ENCODE assay signal across 14 cellular contexts in the genomic region with DNA sequence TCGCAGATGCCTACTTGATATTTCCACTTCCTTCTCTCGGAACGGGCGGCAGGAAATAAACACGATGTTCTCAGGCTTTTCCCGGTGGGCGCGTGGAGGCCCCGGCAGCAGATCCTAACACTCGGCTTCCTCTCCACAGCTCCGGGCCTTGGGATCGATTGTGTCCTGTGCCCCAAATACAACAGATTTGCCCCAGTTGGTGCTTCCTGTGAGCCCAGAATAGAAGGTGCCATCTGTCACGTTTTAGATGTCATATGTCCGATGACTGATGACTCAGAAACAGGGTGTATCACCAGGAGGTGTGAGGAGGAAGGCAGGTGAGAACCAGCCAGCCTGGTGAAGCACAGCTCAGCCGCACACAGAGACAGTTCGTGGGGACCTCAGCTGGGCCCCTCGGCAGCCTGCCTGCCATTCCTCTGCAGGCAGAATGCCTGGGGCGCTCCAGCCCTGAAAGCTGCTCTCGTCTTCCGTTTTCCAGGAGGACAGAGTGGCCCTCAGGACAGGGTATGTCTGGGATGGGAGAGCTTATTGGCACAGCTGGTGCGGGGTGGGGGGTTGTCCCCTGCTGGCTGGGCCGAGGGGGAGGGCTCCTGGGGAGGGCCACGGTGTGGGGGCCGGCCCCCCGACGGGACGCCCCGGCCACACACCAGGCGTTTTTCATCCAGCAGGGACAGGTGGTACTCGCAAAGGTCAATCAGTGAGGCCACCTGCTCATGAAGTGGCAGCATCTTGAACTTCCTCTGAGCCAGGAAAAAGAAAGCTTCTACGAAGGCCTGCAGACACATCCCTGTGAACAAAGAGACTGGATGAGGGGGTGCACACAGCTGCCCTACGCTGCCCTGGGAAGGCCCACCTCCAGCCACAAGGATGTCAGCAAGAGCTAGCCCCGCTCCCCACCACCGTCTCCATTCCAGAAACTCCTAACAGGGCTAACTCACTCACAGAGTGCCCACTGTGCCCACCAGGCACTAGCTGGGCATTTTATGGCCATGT.
DNase-seq lines count a peak whose midpoint lies in the region; ATAC-seq and TF ChIP-seq lines count a peak whose summit lies in the region.
"Had no signal": no experiment of that assay in that cellular context is flagged by ENCODE, and none has a peak within 500 bp of the region (broad histone marks: within the 10 kb centered on the region; RNA-seq: fewer than 3 reads in every experiment).

No MANE protein-coding gene starts in this region.

- no peak for ATAC-seq in GM18519 (IDR thresholded peaks at IDR 0.05; ENCODE audit: low FRiP score, unreplicated experiment)

- no peak overlapping the region; the same call in 1 of the 2 replicates for H3K9ac ChIP-seq in BLaER1

- H3K27ac Mint-ChIP-seq in glutamatergic neuron (ENCODE audit: unreplicated experiment), result peak overlapping the region; percentile 97
- no peak overlapping the region for H3K27ac Mint-ChIP-seq in activated T-helper 2 cell treated with anti-CD3 and anti-CD28 coated beads, Interferon-gamma antibody, Interleukin-2, Interleukin-4, amounts not matched to agents 10 μg/mL and 5 μg/mL and 100 μg/mL, durations not matched to agents 14 hours and 24 hours and 36 hours

- H3K27me3 Mint-ChIP-seq in glutamatergic neuron (ENCODE audit: unreplicated experiment), result peaks cover 9% of the 10 kb centered on the region
- H3K27me3 Mint-ChIP-seq in activated T-helper 2 cell treated with anti-CD3 and anti-CD28 coated beads, Interferon-gamma antibody, Interleukin-2, Interleukin-4, amounts not matched to agents 10 μg/mL and 5 μg/mL and 100 μg/mL, durations not matched to agents 14 hours and 24 hours and 36 hours (ENCODE audit: low read depth), result no peaks in the 10 kb centered on the region
- H3K27me3 Mint-ChIP-seq: IgD-negative memory B cell had no signal

- H3K4me1 ChIP-seq in BLaER1, result peaks cover 60% of the 10 kb centered on the region
- H3K4me1 ChIP-seq in HEK293 (ENCODE audit: control insufficient read depth, insufficient read depth, low read length), result no peaks in the 10 kb centered on the region

- H3K27me3 ChIP-seq in BLaER1 (no peaks in the 10 kb centered on the region), WERI-Rb-1 (ENCODE audit: insufficient read depth, low read depth, severe bottlenecking) (no peaks in the 10 kb centered on the region)

- H3K27ac ChIP-seq in BLaER1 (peak overlapping the region; percentile 66), HEK293 (ENCODE audit: extremely low read depth, low read depth, low read length) (no peak overlapping the region), WERI-Rb-1 (peak overlapping the region; percentile 22)
- H3K27ac ChIP-seq: psoas muscle had no signal

- intact Hi-C loops in activated T-helper 2 cell treated with anti-CD3 and anti-CD28 coated beads, Interferon-gamma antibody, Interleukin-2, Interleukin-4, amounts not matched to agents 10 μg/mL and 5 μg/mL and 100 μg/mL, durations not matched to agents 14 hours and 24 hours and 36 hours (cut with micrococcal nuclease), result no loop called here

- CTCF ChIA-PET in HEK293 (lab: Yijun Ruan, JAX), result interaction anchor here (0.6 to 0.7 kb wide), 2 partner anchors 108 to 523 kb away, joined by 3 read pairs; no protein-coding TSS in a partner anchor

- POLR2A ChIA-PET in HEK293 (lab: Yijun Ruan, JAX), result no interaction called here

- peak overlapping the region; percentile 68 for H3K4me2 ChIP-seq in BLaER1

- H3K9me3 ChIP-seq in BLaER1, result no peaks in the 10 kb centered on the region
- H3K9me3 ChIP-seq in HEK293 (ENCODE audit: control insufficient read depth, insufficient read depth, low read depth, low read length), result no peaks in the 10 kb centered on the region
- no peaks in the 10 kb centered on the region for H3K9me3 ChIP-seq in WERI-Rb-1 (ENCODE audit: severe bottlenecking)
- H3K9me3 ChIP-seq: psoas muscle had no signal

- no peaks in the 10 kb centered on the region for H4K20me1 ChIP-seq in BLaER1

- no peaks in the 10 kb centered on the region for H3K36me3 ChIP-seq in BLaER1
- H3K36me3 ChIP-seq in HEK293 (ENCODE audit: control insufficient read depth in 2 of 2, insufficient read depth in 1 of 2, low read length in 2 of 2), result no peaks in the 10 kb centered on the region
- no peaks in the 10 kb centered on the region for H3K36me3 ChIP-seq in WERI-Rb-1

- DNase-seq in WERI-Rb-1 (peak; percentile 55), glutamatergic neuron (peak; percentile 54), AML-193 (lab: John Stamatoyannopoulos, UW) (no peak), putamen (ENCODE audit: low spot score) (no peak)
- no peak for DNase-seq in activated T-helper 2 cell treated with anti-CD3 and anti-CD28 coated beads, Interferon-gamma antibody, Interleukin-2, Interleukin-4, amounts not matched to agents 10 μg/mL and 5 μg/mL and 100 μg/mL, durations not matched to agents 14 hours and 24 hours and 36 hours (ENCODE audit: low spot score)
- DNase-seq: activated T-cell treated with anti-CD3 and anti-CD28 coated beads for 4 hours; EL; NCI-H1105 treated with DMSO at 0.1 percent for 48 hours; psoas muscle; stimulated activated CD4-positive, alpha-beta T cell treated with anti-CD3 and anti-CD28 coated beads, Interleukin-2, amount 100 ng/mL, for 24 hours had no signal

- H3K36me3 Mint-ChIP-seq in glutamatergic neuron (ENCODE audit: unreplicated experiment), result no peaks in the 10 kb centered on the region
- no peaks in the 10 kb centered on the region for H3K36me3 Mint-ChIP-seq in activated T-helper 2 cell treated with anti-CD3 and anti-CD28 coated beads, Interferon-gamma antibody, Interleukin-2, Interleukin-4, amounts not matched to agents 10 μg/mL and 5 μg/mL and 100 μg/mL, durations not matched to agents 14 hours and 24 hours and 36 hours (ENCODE audit: low read depth)
- H3K36me3 Mint-ChIP-seq: IgD-negative memory B cell had no signal

- H3K4me3 ChIP-seq in BLaER1, result no peak overlapping the region
- no peak overlapping the region for H3K4me3 ChIP-seq in HEK293 (ENCODE audit: low read depth, low read length)
- H3K4me3 ChIP-seq in WERI-Rb-1 (ENCODE audit: low read depth, low read length), result no peak overlapping the region
- H3K4me3 ChIP-seq: psoas muscle had no signal

- peak overlapping the region; percentile 68 for H3K4me3 Mint-ChIP-seq in glutamatergic neuron (ENCODE audit: unreplicated experiment)
- no peak overlapping the region for H3K4me3 Mint-ChIP-seq in activated T-helper 2 cell treated with anti-CD3 and anti-CD28 coated beads, Interferon-gamma antibody, Interleukin-2, Interleukin-4, amounts not matched to agents 10 μg/mL and 5 μg/mL and 100 μg/mL, durations not matched to agents 14 hours and 24 hours and 36 hours (ENCODE audit: low read depth)

- peaks cover 31% of the 10 kb centered on the region for H3K4me1 Mint-ChIP-seq in glutamatergic neuron (ENCODE audit: low read depth, unreplicated experiment)
- no peaks in the 10 kb centered on the region for H3K4me1 Mint-ChIP-seq in activated T-helper 2 cell treated with anti-CD3 and anti-CD28 coated beads, Interferon-gamma antibody, Interleukin-2, Interleukin-4, amounts not matched to agents 10 μg/mL and 5 μg/mL and 100 μg/mL, durations not matched to agents 14 hours and 24 hours and 36 hours (ENCODE audit: low read depth)
- H3K4me1 Mint-ChIP-seq: IgD-negative memory B cell had no signal

- TF ChIP-seq CTCF in HEK293 (tag by site-specific recombination; IDR thresholded peaks at IDR 0.05), result no peak
- TF ChIP-seq CTCF in WERI-Rb-1 (IDR thresholded peaks at IDR 0.05; ENCODE audit: low read depth, low read length), result no peak
- no peak for TF ChIP-seq CTCF in glutamatergic neuron (IDR thresholded peaks at IDR 0.05; ENCODE audit: partially characterized antibody, unreplicated experiment)

- peaks cover 9% of the 10 kb centered on the region for H3K9me3 Mint-ChIP-seq in glutamatergic neuron (ENCODE audit: unreplicated experiment)
- H3K9me3 Mint-ChIP-seq in activated T-helper 2 cell treated with anti-CD3 and anti-CD28 coated beads, Interferon-gamma antibody, Interleukin-2, Interleukin-4, amounts not matched to agents 10 μg/mL and 5 μg/mL and 100 μg/mL, durations not matched to agents 14 hours and 24 hours and 36 hours, result no peaks in the 10 kb centered on the region
- H3K9me3 Mint-ChIP-seq: IgD-negative memory B cell had no signal

TF ChIP-seq in HEK293, 187 proteins besides CTCF, POLR2A, EP300 and RAD21:
- TF ChIP-seq ZIC2 (tag by site-specific recombination; IDR thresholded peaks at IDR 0.05), result peak; percentile 31; the same call in 1 of the 2 replicates
- no peak for TF ChIP-seq KLF10 (tag by site-specific recombination; IDR thresholded peaks at IDR 0.05)
- no peak for TF ChIP-seq BCL11A (tag by site-specific recombination; IDR thresholded peaks at IDR 0.05; ENCODE audit: low read depth)
- no peak for TF ChIP-seq ZNF341 (tag by site-specific recombination; IDR thresholded peaks at IDR 0.05; ENCODE audit: low read depth)
- TF ChIP-seq, protein P1, sequence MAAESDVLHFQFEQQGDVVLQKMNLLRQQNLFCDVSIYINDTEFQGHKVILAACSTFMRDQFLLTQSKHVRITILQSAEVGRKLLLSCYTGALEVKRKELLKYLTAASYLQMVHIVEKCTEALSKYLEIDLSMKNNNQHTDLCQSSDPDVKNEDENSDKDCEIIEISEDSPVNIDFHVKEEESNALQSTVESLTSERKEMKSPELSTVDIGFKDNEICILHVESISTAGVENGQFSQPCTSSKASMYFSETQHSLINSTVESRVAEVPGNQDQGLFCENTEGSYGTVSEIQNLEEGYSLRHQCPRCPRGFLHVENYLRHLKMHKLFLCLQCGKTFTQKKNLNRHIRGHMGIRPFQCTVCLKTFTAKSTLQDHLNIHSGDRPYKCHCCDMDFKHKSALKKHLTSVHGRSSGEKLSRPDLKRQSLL (tag by site-specific recombination; IDR thresholded peaks at IDR 0.05), result no peak
- TF ChIP-seq ZFP41 (tag by site-specific recombination; IDR thresholded peaks at IDR 0.05; ENCODE audit: borderline replicate concordance), result no peak
- no peak for TF ChIP-seq ZNF549 (tag by site-specific recombination; IDR thresholded peaks at IDR 0.05)

Comparison
In these comparisons a context has a peak if more than half of its experiments do, and no peak if none do; other contexts are left out.
1. DNase-seq: peak in WERI-Rb-1 (single experiment) and glutamatergic neuron (single experiment); none in activated T-helper 2 cell treated with anti-CD3 and anti-CD28 coated beads, Interferon-gamma antibody, Interleukin-2, Interleukin-4, amounts not matched to agents 10 μg/mL and 5 μg/mL and 100 μg/mL, durations not matched to agents 14 hours and 24 hours and 36 hours (single experiment), AML-193 (0 of 2) and putamen (single experiment).